ENCODE assay signal across 7 cellular contexts in genomic region chr6:28349344-28349891, GRCh38. TPM values are rescaled to one million over a fixed set of nuclear protein-coding genes. Genes with fewer than 3 reads are reported as not detected.
A peak's percentile ranks its signal among the peaks of the same experiment; 100 is the strongest.
DNase-seq lines count a peak whose midpoint lies in the region; ATAC-seq and TF ChIP-seq lines count a peak whose summit lies in the region.

No MANE protein-coding gene starts in this region.

- CTCF ChIA-PET in RWPE1 (lab: Yijun Ruan, JAX) = no interaction called here

- H3K79me2 ChIP-seq in GM23248 (ENCODE audit: insufficient read depth) = peaks cover 44% of the 10 kb centered on the region

- no peak for ATAC-seq in HG03280 (IDR thresholded peaks at IDR 0.05; ENCODE audit: unreplicated experiment)

- H3K9me3 ChIP-seq in GM23248 (ENCODE audit: low read depth) = no peaks in the 10 kb centered on the region

- WGBS in GM23248 (ENCODE audit: low coverage in 1 of 2, low lambda C conversion rate in 2 of 2, missing lambda C conversion rate in 2 of 2), 2 experiments = 1 to 4% methylated on average over 9 of the region's 9 CpGs

- peaks cover 3% of the 10 kb centered on the region; the same call in 1 of the 2 replicates for H3K4me1 ChIP-seq in GM23248 (ENCODE audit: insufficient read depth)

- no peaks in the 10 kb centered on the region for H4K20me1 ChIP-seq in GM23248 (ENCODE audit: insufficient read depth)

- H3K36me3 ChIP-seq in GM23248 (ENCODE audit: low read depth) = no peaks in the 10 kb centered on the region

- TF ChIP-seq CTCF in RWPE1 (conservative IDR thresholded peaks at IDR 0.05; ENCODE audit: low read depth) = no peak
- no peak for TF ChIP-seq CTCF in foreskin fibroblast (IDR thresholded peaks at IDR 0.05; ENCODE audit: low read depth, low read length)

- DNase-seq in GM23248 = no peak
- DNase-seq in RWPE1 (ENCODE audit: low spot score) = no peak
- no peak for DNase-seq in foreskin fibroblast
- DNase-seq in NCI-H748 treated with DMSO at 0.1 percent for 48 hours (lab: John Stamatoyannopoulos, UW) = no peak
- DNase-seq in NCI-H524 (lab: John Stamatoyannopoulos, UW) = no peak

- no peaks in the 10 kb centered on the region; the same call in 1 of the 2 replicates for H3F3A ChIP-seq in GM23248 (ENCODE audit: insufficient read depth)

- H2AFZ ChIP-seq in GM23248 = peak overlapping the region; percentile 100

- no peak overlapping the region for H3K27ac ChIP-seq in GM23248
- H3K27ac ChIP-seq in RWPE1 = peak overlapping the region; percentile 84
- peak overlapping the region in 17 of 21 experiments; percentile 52 to 90 (median 78) for H3K27ac ChIP-seq in skin epidermis

- H3K27me3 ChIP-seq in GM23248 (replicated peaks; ENCODE audit: insufficient read depth) = 0 out of 2 replicates have a peak, but pooled peaks cover 6% of the 10 kb centered on the region

- H3K4me3 ChIP-seq in GM23248 (peak overlapping the region; percentile 92), foreskin fibroblast (ENCODE audit: low read depth in 1 of 2, low read length in 2 of 2) (peak overlapping the region; percentile 76 to 97), skin epidermis (peak overlapping the region; percentile 61 to 73 (median 68))

- POLR2A ChIA-PET in RWPE1 (lab: Yijun Ruan, JAX; ENCODE audit: low non-redundant PET) = no interaction called here

- in situ Hi-C loops in GM23248 (cut with MboI) = no loop called here

- peak overlapping the region; percentile 79 for H3K9ac ChIP-seq in GM23248

- no peaks in the 10 kb centered on the region for H3K9me2 ChIP-seq in GM23248 (ENCODE audit: insufficient read depth)

- peak overlapping the region; percentile 97 for H3K4me2 ChIP-seq in GM23248 (ENCODE audit: unreplicated experiment)

RNA-seq across cellular contexts. Expression of gene ZKSCAN3, which starts 0.3 kb away (rescaled TPM):
- total RNA-seq in GM23248 (2014; rRNA removed; shearing (Covaris generic)) = 3.0 and 4.0 TPM in 2 replicates
- 1.6 and 2.5 TPM in 2 replicates for polyA plus RNA-seq in GM23248 (2016; fragmentation: Nextera tagmentation; extraction: Ambion mirVana)

RNA-seq across cellular contexts. Expression of gene ZSCAN31, which starts 13.5 kb away (rescaled TPM):
- total RNA-seq in GM23248 (2014; rRNA removed; shearing (Covaris generic)) = 0.54 and 1.3 TPM in 2 replicates
- polyA plus RNA-seq in GM23248 (2016; fragmentation: Nextera tagmentation; extraction: Ambion mirVana) = 0.84 and 1.5 TPM in 2 replicates

RNA-seq across cellular contexts. Expression of gene ZSCAN12, which starts 50.1 kb away (rescaled TPM):
- 1.9 and 3.1 TPM in 2 replicates for total RNA-seq in GM23248 (2014; rRNA removed; shearing (Covaris generic))
- polyA plus RNA-seq in GM23248 (2016; fragmentation: Nextera tagmentation; extraction: Ambion mirVana) = 0.88 and 1.2 TPM in 2 replicates
